ENCODE assay signal across 10 cellular contexts in genomic region chr9:71681104-71681707, GRCh38.
DNase-seq lines count a peak whose midpoint lies in the region; ATAC-seq and TF ChIP-seq lines count a peak whose summit lies in the region.
"Had no signal": no experiment of that assay in that cellular context is flagged by ENCODE, and none has a peak within 500 bp of the region (broad histone marks: within the 10 kb centered on the region; RNA-seq: fewer than 3 reads in every experiment).

No MANE protein-coding gene starts in this region.

- peaks cover 0 to 11% of the 10 kb centered on the region in 2 donors for H3K4me1 ChIP-seq in breast epithelium
- peaks cover 14 to 15% of the 10 kb centered on the region in 2 donors for H3K4me1 ChIP-seq in muscle layer of duodenum (ENCODE audit: control insufficient read depth in 1 of 2, insufficient read depth in 2 of 2, low read length in 2 of 2)
- peaks cover 0 to 6% of the 10 kb centered on the region in 2 donors for H3K4me1 ChIP-seq in aorta (ENCODE audit: control insufficient read depth in 1 of 2, insufficient read depth in 2 of 2, low read length in 2 of 2)

- peak overlapping the region; percentile 73 to 82 for H3K27ac ChIP-seq in breast epithelium
- peak overlapping the region; percentile 34 for H3K27ac ChIP-seq in muscle layer of duodenum (ENCODE audit: low read length)
- H3K27ac ChIP-seq in aorta (ENCODE audit: low read depth in 1 of 2, low read length in 2 of 2) = no peak overlapping the region

- H3K4me3 ChIP-seq in breast epithelium = no peak overlapping the region
- no peak overlapping the region for H3K4me3 ChIP-seq in muscle layer of duodenum (ENCODE audit: low read depth in 1 of 2, low read length in 2 of 2)
- no peak overlapping the region for H3K4me3 ChIP-seq in aorta (ENCODE audit: low read length in 2 of 2)
- H3K4me3 ChIP-seq: thoracic aorta had no signal

- TF ChIP-seq CTCF in breast epithelium (IDR thresholded peaks at IDR 0.05) = no peak

- peak; percentile 43 for ATAC-seq in HG02981 (IDR thresholded peaks at IDR 0.05; ENCODE audit: unreplicated experiment)
- ATAC-seq in HG02884 (IDR thresholded peaks at IDR 0.05; ENCODE audit: unreplicated experiment) = no peak
- no peak for ATAC-seq in aorta (ENCODE audit: low FRiP score)
- ATAC-seq: activated CD8-positive, alpha-beta T cell treated with anti-CD3 and anti-CD28 coated beads for 36 hours had no signal

- intact Hi-C loops in breast epithelium (cut with DNase I; ENCODE audit: low total_unique reads) (no loop called here), aorta (cut with DNase I) (loop anchor here in 1 of 2 donors (10.0 kb wide), 1 partner anchor 64 kb away; no protein-coding TSS in a partner anchor)

- DNase-seq in EH (ENCODE audit: low read depth) (peak; percentile 74), breast epithelium (ENCODE audit: low spot score in 2 of 2) (no peak), NCI-H226 (no peak), hypothalamus (lab: John Stamatoyannopoulos, UW) (no peak), aorta (no peak)
- DNase-seq: activated CD8-positive, alpha-beta T cell treated with anti-CD3 and anti-CD28 coated beads for 36 hours had no signal

- H3K36me3 ChIP-seq in breast epithelium (no peaks in the 10 kb centered on the region), muscle layer of duodenum (ENCODE audit: control insufficient read depth in 1 of 2, insufficient read depth in 2 of 2, low read length in 2 of 2) (peaks cover 4 to 9% of the 10 kb centered on the region in 2 donors), aorta (ENCODE audit: control insufficient read depth in 1 of 2, insufficient read depth in 2 of 2, low read length in 1 of 2) (peaks cover 0 to 2% of the 10 kb centered on the region in 2 donors)
- H3K36me3 ChIP-seq: thoracic aorta had no signal

- no peaks in the 10 kb centered on the region for H3K9me3 ChIP-seq in breast epithelium
- no peaks in the 10 kb centered on the region for H3K9me3 ChIP-seq in muscle layer of duodenum (ENCODE audit: control insufficient read depth in 1 of 2, low read length in 2 of 2)
- no peaks in the 10 kb centered on the region for H3K9me3 ChIP-seq in aorta (ENCODE audit: control insufficient read depth, low read length)
- H3K9me3 ChIP-seq: thoracic aorta had no signal

- TF ChIP-seq POLR2A in breast epithelium (IDR thresholded peaks at IDR 0.05) = no peak

- WGBS in aorta, 2 donors = 10% methylated on average over 1 of the region's 1 CpG

- no peaks in the 10 kb centered on the region for H3K27me3 ChIP-seq in breast epithelium
- H3K27me3 ChIP-seq in muscle layer of duodenum (ENCODE audit: low read depth, low read length) = no peaks in the 10 kb centered on the region
- no peaks in the 10 kb centered on the region for H3K27me3 ChIP-seq in aorta (ENCODE audit: control insufficient read depth in 1 of 2, insufficient read depth in 2 of 2, low read length in 1 of 2)

Comparison
In these comparisons a context has a peak if more than half of its experiments do, and no peak if none do; other contexts are left out.
1. H3K27ac ChIP-seq: peak in breast epithelium (2 of 2) and muscle layer of duodenum (single experiment); none in aorta (0 of 2).